ENCODE assay signal across 15 cellular contexts in genomic region chr18:34364699-34365098, GRCh38.
"Had no signal": no experiment of that assay in that cellular context is flagged by ENCODE, and none has a peak within 500 bp of the region (broad histone marks: within the 10 kb centered on the region; RNA-seq: fewer than 3 reads in every experiment).

No MANE protein-coding gene starts in this region.

- H3K4me2 ChIP-seq: smooth muscle cell had no signal

- ATAC-seq: gastroesophageal sphincter, left lung, lower lobe of right lung, natural killer cell, right cardiac atrium had no signal

- H3K36me3 ChIP-seq: esophagus muscularis mucosa, gastroesophageal sphincter, left lung, lower lobe of right lung had no signal

- H3K27ac ChIP-seq: epithelial cell of prostate, esophagus muscularis mucosa, gastroesophageal sphincter, left lung, lower lobe of right lung had no signal

- DNase-seq: effector memory CD4-positive, alpha-beta T cell; glutamatergic neuron; immature natural killer cell; left lung; lower lobe of right lung; natural killer cell; right cardiac atrium; stimulated activated CD4-positive, alpha-beta T cell treated with anti-CD3 and anti-CD28 coated beads, Interleukin-2, amount 100 ng/mL, for 48 hours; stimulated activated naive CD4-positive, alpha-beta T cell treated with Interleukin-2 at 50 U/mL for 16 hours; trophoblast cell had no signal

- FAIRE-seq: keratinocyte had no signal

- H3K4me1 ChIP-seq: esophagus muscularis mucosa, gastroesophageal sphincter, left lung, lower lobe of right lung had no signal

- H3K9me3 ChIP-seq: esophagus muscularis mucosa, gastroesophageal sphincter, left lung, lower lobe of right lung had no signal

- H3K4me3 ChIP-seq: esophagus muscularis mucosa, gastroesophageal sphincter, left lung, lower lobe of right lung, smooth muscle cell had no signal

- H3K27me3 ChIP-seq: esophagus muscularis mucosa, gastroesophageal sphincter, left lung had no signal
